ENCODE assay signal across 9 cellular contexts in the genomic region with DNA sequence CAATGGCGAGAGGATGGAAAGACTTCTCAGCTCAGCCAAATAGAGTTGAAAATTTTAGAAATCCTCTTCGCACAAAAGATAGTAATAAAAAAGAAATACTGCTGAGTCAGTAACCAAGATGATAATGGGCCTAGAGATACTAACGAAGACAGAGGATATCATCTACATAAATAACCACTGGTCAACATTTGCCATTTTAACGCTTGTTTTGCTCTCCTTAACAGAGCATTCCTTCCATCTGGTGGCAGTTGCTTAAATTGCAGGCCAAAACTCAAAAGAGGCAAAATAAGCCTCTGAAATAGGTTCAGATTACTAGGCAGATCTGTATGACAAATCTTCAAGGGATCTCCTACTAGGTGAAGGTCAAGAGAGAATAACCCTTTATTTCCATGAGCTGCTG. TPM values are rescaled to one million over a fixed set of nuclear protein-coding genes. Genes with fewer than 3 reads are reported as not detected.
DNase-seq lines count a peak whose midpoint lies in the region; ATAC-seq and TF ChIP-seq lines count a peak whose summit lies in the region.
"Had no signal": no experiment of that assay in that cellular context is flagged by ENCODE, and none has a peak within 500 bp of the region (broad histone marks: within the 10 kb centered on the region; RNA-seq: fewer than 3 reads in every experiment).

No MANE protein-coding gene starts in this region.

- intact Hi-C loops in heart right ventricle (cut with DNase I), result loop anchor here in 1 of 10 donors (2.0 kb wide), 1 partner anchor 31 kb away; no protein-coding TSS in a partner anchor
- intact Hi-C loops in Right ventricle myocardium superior (cut with DNase I), result no loop called here
- intact Hi-C loops in upper lobe of right lung (cut with DNase I), result no loop called here

- DNase-seq in heart right ventricle (no peak), Right ventricle myocardium superior (no peak), fibroblast of peridontal ligament (ENCODE audit: extremely low read depth) (peak; percentile 39), upper lobe of right lung (no peak)

- H3K9ac ChIP-seq in OCI-LY3 (ENCODE audit: low read length), result no peak overlapping the region

- no peaks in the 10 kb centered on the region for H3K4me1 ChIP-seq in heart right ventricle
- no peaks in the 10 kb centered on the region for H3K4me1 ChIP-seq in OCI-LY3 (ENCODE audit: low read length)
- H3K4me1 ChIP-seq in upper lobe of right lung, result no peaks in the 10 kb centered on the region

- 74 to 81% methylated on average over 4 of the region's 4 CpGs for WGBS in heart right ventricle, 2 donors

- no peaks in the 10 kb centered on the region for H4K20me1 ChIP-seq in OCI-LY3 (ENCODE audit: insufficient read depth, low read length)

- no peak overlapping the region for H3K4me2 ChIP-seq in OCI-LY3 (ENCODE audit: low read length)

- H3K4me3 ChIP-seq in heart right ventricle (no peak overlapping the region), OCI-LY3 (ENCODE audit: low read length) (no peak overlapping the region), upper lobe of right lung (no peak overlapping the region)
- H3K4me3 ChIP-seq: lung had no signal

- ATAC-seq in heart right ventricle, result no peak
- no peak for ATAC-seq in Right ventricle myocardium superior (ENCODE audit: poor library complexity)
- ATAC-seq in upper lobe of right lung, result no peak
- ATAC-seq in HG02763 (IDR thresholded peaks at IDR 0.05; ENCODE audit: unreplicated experiment), result no peak
- ATAC-seq in HG03439 (IDR thresholded peaks at IDR 0.05; ENCODE audit: unreplicated experiment), result no peak
- ATAC-seq in HG03469 (IDR thresholded peaks at IDR 0.05; ENCODE audit: unreplicated experiment), result no peak

- TF ChIP-seq CTCF in heart right ventricle (IDR thresholded peaks at IDR 0.05) (peak in 7 of 9 donors; percentile 20 to 43 (median 38)), OCI-LY3 (IDR thresholded peaks at IDR 0.05; ENCODE audit: low read depth, low read length) (peak; percentile 41), upper lobe of right lung (IDR thresholded peaks at IDR 0.05) (peak; percentile 13)

- no peaks in the 10 kb centered on the region for H3K27me3 ChIP-seq in heart right ventricle
- no peaks in the 10 kb centered on the region for H3K27me3 ChIP-seq in OCI-LY3 (ENCODE audit: low read depth, low read length)
- H3K27me3 ChIP-seq in upper lobe of right lung, result no peaks in the 10 kb centered on the region

- peaks cover 0 to 9% (median 0%) of the 10 kb centered on the region in 9 donors for H3K36me3 ChIP-seq in heart right ventricle
- peaks cover 7% of the 10 kb centered on the region for H3K36me3 ChIP-seq in OCI-LY3 (replicated peaks; ENCODE audit: low read depth, low read length)
- no peaks in the 10 kb centered on the region for H3K36me3 ChIP-seq in upper lobe of right lung

- no peak overlapping the region for H2AFZ ChIP-seq in OCI-LY3 (ENCODE audit: low read depth, low read length)

- no peaks in the 10 kb centered on the region for H3K79me2 ChIP-seq in OCI-LY3 (ENCODE audit: low read length)

- H3K9me3 ChIP-seq in heart right ventricle (peaks cover 0 to 15% (median 4%) of the 10 kb centered on the region in 11 donors), OCI-LY3 (ENCODE audit: insufficient read depth, low read length) (no peaks in the 10 kb centered on the region), upper lobe of right lung (no peaks in the 10 kb centered on the region)

- H3K27ac ChIP-seq in heart right ventricle (no peak overlapping the region), OCI-LY3 (ENCODE audit: low read length) (no peak overlapping the region), upper lobe of right lung (no peak overlapping the region)

RNA-seq across cellular contexts. Expression of a gene that starts 51.7 kb away (rescaled TPM):
- 1 to 10 TPM in 2 of 10 donors, under 1 TPM in 8; 0.06 to 1.9 (median 0.51) TPM for total RNA-seq in heart right ventricle
- 1 to 10 TPM in 1 of 2 donors, under 1 TPM in 1; 0.03 to 4.5 TPM for polyA plus RNA-seq in heart right ventricle
- 0.83 TPM for total RNA-seq in Right ventricle myocardium superior
- not detected for total RNA-seq in upper lobe of right lung
